In genomic region chr12:19338405-19338804, GRCh38 we compare ENCODE assay signal across 14 cellular contexts.
"Had no signal": no experiment of that assay in that cellular context is flagged by ENCODE, and none has a peak within 500 bp of the region (broad histone marks: within the 10 kb centered on the region; RNA-seq: fewer than 3 reads in every experiment).

No MANE protein-coding gene starts in this region.

- ATAC-seq: activated CD8-positive, alpha-beta T cell treated with anti-CD3 and anti-CD28 coated beads for 36 hours; activated T-cell treated with anti-CD3 and anti-CD28 coated beads, Interleukin-2, amount 50 U/mL, for 72 hours; gastrocnemius medialis; pancreas; stimulated activated effector memory CD8-positive, alpha-beta T cell treated with anti-CD3 and anti-CD28 coated beads, Interleukin-12 subunit alpha, Interleukin-12 subunit beta, amount 100 ng/mL, for 72 hours had no signal

- H3K36me3 ChIP-seq: gastrocnemius medialis had no signal

- H3K4me3 ChIP-seq: gastrocnemius medialis, pancreas, skin epidermis, tibial nerve, vagina had no signal

- H3K27me3 Mint-ChIP-seq: activated CD8-positive, alpha-beta T cell treated with anti-CD3 and anti-CD28 coated beads for 36 hours; activated naive CD8-positive, alpha-beta T cell treated with anti-CD3 and anti-CD28 coated beads, Interleukin-2, amount 10 ng/mL, durations not matched to agents 7 days and 5 days had no signal

- H3K36me3 Mint-ChIP-seq: stimulated activated effector memory CD8-positive, alpha-beta T cell treated with anti-CD3 and anti-CD28 coated beads, Interleukin-12 subunit alpha, Interleukin-12 subunit beta, amount 100 ng/mL, for 72 hours had no signal

- H3K4me1 ChIP-seq: gastrocnemius medialis, pancreas, tibial nerve, vagina had no signal

- H3K27ac ChIP-seq: gastrocnemius medialis, pancreas, skin epidermis, tibial nerve, vagina had no signal

- H3K9me3 ChIP-seq: gastrocnemius medialis had no signal

- H3K27ac Mint-ChIP-seq: activated CD8-positive, alpha-beta T cell treated with anti-CD3 and anti-CD28 coated beads for 36 hours; activated naive CD8-positive, alpha-beta T cell treated with anti-CD3 and anti-CD28 coated beads, Interleukin-2, amount 10 ng/mL, durations not matched to agents 7 days and 5 days; activated T-cell treated with anti-CD3 and anti-CD28 coated beads, Interleukin-2, amount 50 U/mL, for 72 hours; stimulated activated effector memory CD8-positive, alpha-beta T cell treated with anti-CD3 and anti-CD28 coated beads, Interleukin-12 subunit alpha, Interleukin-12 subunit beta, amount 100 ng/mL, for 72 hours; T-helper 1 cell treated with Interleukin-12 subunit alpha and Interleukin-12 subunit beta and Interleukin-4 antibody, amounts not matched to agents 30 μg/mL and 1 μg/mL, for 36 hours had no signal

- DNase-seq: activated CD4-positive, alpha-beta T cell treated with anti-CD3 and anti-CD28 coated beads for 4 hours; activated CD8-positive, alpha-beta memory T cell treated with anti-CD3 and anti-CD28 coated beads, Interleukin-2, amount 50 U/mL, for 4 hours; activated CD8-positive, alpha-beta T cell treated with anti-CD3 and anti-CD28 coated beads for 36 hours; activated naive CD8-positive, alpha-beta T cell treated with anti-CD3 and anti-CD28 coated beads, Interleukin-2, amount 10 ng/mL, durations not matched to agents 7 days and 5 days; activated T-cell treated with anti-CD3 and anti-CD28 coated beads, Interleukin-2, amount 50 U/mL, for 72 hours; aorta; gastrocnemius medialis; kidney had no signal

- H3K4me1 Mint-ChIP-seq: activated naive CD8-positive, alpha-beta T cell treated with anti-CD3 and anti-CD28 coated beads, Interleukin-2, amount 10 ng/mL, durations not matched to agents 7 days and 5 days; stimulated activated effector memory CD8-positive, alpha-beta T cell treated with anti-CD3 and anti-CD28 coated beads, Interleukin-12 subunit alpha, Interleukin-12 subunit beta, amount 100 ng/mL, for 72 hours had no signal

- H3K4me3 Mint-ChIP-seq: activated CD8-positive, alpha-beta T cell treated with anti-CD3 and anti-CD28 coated beads for 36 hours; activated naive CD8-positive, alpha-beta T cell treated with anti-CD3 and anti-CD28 coated beads, Interleukin-2, amount 10 ng/mL, durations not matched to agents 7 days and 5 days; activated T-cell treated with anti-CD3 and anti-CD28 coated beads, Interleukin-2, amount 50 U/mL, for 72 hours; stimulated activated effector memory CD8-positive, alpha-beta T cell treated with anti-CD3 and anti-CD28 coated beads, Interleukin-12 subunit alpha, Interleukin-12 subunit beta, amount 100 ng/mL, for 72 hours; T-helper 1 cell treated with Interleukin-12 subunit alpha and Interleukin-12 subunit beta and Interleukin-4 antibody, amounts not matched to agents 30 μg/mL and 1 μg/mL, for 36 hours had no signal

- H3K9me3 Mint-ChIP-seq: activated naive CD8-positive, alpha-beta T cell treated with anti-CD3 and anti-CD28 coated beads, Interleukin-2, amount 10 ng/mL, durations not matched to agents 7 days and 5 days had no signal

- H3K27me3 ChIP-seq: gastrocnemius medialis, pancreas, tibial nerve, vagina had no signal
